Comparison of ENCODE assay signal across 19 cellular contexts in the genomic region with DNA sequence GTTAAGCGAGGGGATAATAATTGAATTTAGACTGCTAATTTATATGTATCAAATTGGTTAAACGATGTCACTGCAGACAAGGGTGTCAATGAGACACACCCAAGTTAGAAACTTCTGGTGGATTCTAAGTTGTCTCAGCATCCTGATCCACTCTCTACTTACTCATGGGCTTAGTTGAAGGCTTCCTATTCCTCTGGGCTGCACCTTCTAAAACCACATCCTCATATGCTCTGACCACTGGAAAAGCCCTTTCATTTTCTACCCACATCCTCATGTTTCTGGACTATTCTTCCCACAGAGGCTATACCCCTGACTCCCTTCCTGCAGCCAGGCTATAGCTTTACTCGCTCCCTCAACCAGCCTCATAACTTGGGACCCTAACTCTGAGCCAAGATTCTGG.
DNase-seq lines count a peak whose midpoint lies in the region; ATAC-seq and TF ChIP-seq lines count a peak whose summit lies in the region.
"Had no signal": no experiment of that assay in that cellular context is flagged by ENCODE, and none has a peak within 500 bp of the region (broad histone marks: within the 10 kb centered on the region; RNA-seq: fewer than 3 reads in every experiment).

No MANE protein-coding gene starts in this region.

- intact Hi-C loops in activated CD8-positive, alpha-beta T cell treated with anti-CD3 and anti-CD28 coated beads for 36 hours (cut with micrococcal nuclease) = no loop called here

- no peak overlapping the region for H3K4me3 Mint-ChIP-seq in activated CD8-positive, alpha-beta T cell treated with anti-CD3 and anti-CD28 coated beads, Interleukin-2, amount 10 ng/mL, durations not matched to agents 7 days and 5 days
- H3K4me3 Mint-ChIP-seq in activated CD8-positive, alpha-beta T cell treated with anti-CD3 and anti-CD28 coated beads for 36 hours = no peak overlapping the region
- H3K4me3 Mint-ChIP-seq: B cell; CD8-positive, alpha-beta T cell had no signal

- POLR2A ChIA-PET in activated CD8-positive, alpha-beta T cell treated with anti-CD3 and anti-CD28 coated beads, Interleukin-2, amount 10 ng/mL, durations not matched to agents 7 days and 5 days (lab: Charles Lee) = no interaction called here
- POLR2A ChIA-PET in activated CD8-positive, alpha-beta T cell treated with anti-CD3 and anti-CD28 coated beads for 36 hours (lab: Charles Lee) = no interaction called here

- no peak overlapping the region for H3K27ac Mint-ChIP-seq in activated CD8-positive, alpha-beta T cell treated with anti-CD3 and anti-CD28 coated beads, Interleukin-2, amount 10 ng/mL, durations not matched to agents 7 days and 5 days
- no peak overlapping the region for H3K27ac Mint-ChIP-seq in activated CD8-positive, alpha-beta T cell treated with anti-CD3 and anti-CD28 coated beads for 36 hours
- H3K27ac Mint-ChIP-seq: B cell; CD8-positive, alpha-beta T cell had no signal

- peaks cover 18% of the 10 kb centered on the region for H3K4me1 Mint-ChIP-seq in activated CD8-positive, alpha-beta T cell treated with anti-CD3 and anti-CD28 coated beads, Interleukin-2, amount 10 ng/mL, durations not matched to agents 7 days and 5 days (ENCODE audit: low read depth)
- peaks cover 16% of the 10 kb centered on the region for H3K4me1 Mint-ChIP-seq in activated CD8-positive, alpha-beta T cell treated with anti-CD3 and anti-CD28 coated beads for 36 hours (ENCODE audit: low read depth)
- H3K4me1 Mint-ChIP-seq: B cell had no signal

- H3K27me3 Mint-ChIP-seq in activated CD8-positive, alpha-beta T cell treated with anti-CD3 and anti-CD28 coated beads, Interleukin-2, amount 10 ng/mL, durations not matched to agents 7 days and 5 days (ENCODE audit: low read depth) = peaks cover 36% of the 10 kb centered on the region
- H3K27me3 Mint-ChIP-seq in activated CD8-positive, alpha-beta T cell treated with anti-CD3 and anti-CD28 coated beads for 36 hours = peaks cover 8% of the 10 kb centered on the region

- TF ChIP-seq CTCF in activated CD8-positive, alpha-beta T cell treated with anti-CD3 and anti-CD28 coated beads for 36 hours (IDR thresholded peaks at IDR 0.05) = no peak

- no peak for ATAC-seq in activated CD8-positive, alpha-beta T cell treated with anti-CD3 and anti-CD28 coated beads, Interleukin-2, amount 10 ng/mL, durations not matched to agents 7 days and 5 days
- ATAC-seq in activated CD8-positive, alpha-beta T cell treated with anti-CD3 and anti-CD28 coated beads for 36 hours = no peak
- ATAC-seq in GM18520 (IDR thresholded peaks at IDR 0.05; ENCODE audit: unreplicated experiment) = no peak
- ATAC-seq: CD8-positive, alpha-beta T cell had no signal

- no peaks in the 10 kb centered on the region for H3K36me3 Mint-ChIP-seq in activated CD8-positive, alpha-beta T cell treated with anti-CD3 and anti-CD28 coated beads, Interleukin-2, amount 10 ng/mL, durations not matched to agents 7 days and 5 days (ENCODE audit: low read depth)
- no peaks in the 10 kb centered on the region for H3K36me3 Mint-ChIP-seq in activated CD8-positive, alpha-beta T cell treated with anti-CD3 and anti-CD28 coated beads for 36 hours (ENCODE audit: low read depth)
- H3K36me3 Mint-ChIP-seq: CD8-positive, alpha-beta T cell had no signal

- no peak overlapping the region for H3K4me3 ChIP-seq in Jurkat, Clone E6-1 (ENCODE audit: low read length)
- H3K4me3 ChIP-seq: HAP-1, PC-9, SJCRH30 had no signal

- DNase-seq in activated CD8-positive, alpha-beta T cell treated with anti-CD3 and anti-CD28 coated beads, Interleukin-2, amount 10 ng/mL, durations not matched to agents 7 days and 5 days = peak; percentile 25
- no peak for DNase-seq in activated CD8-positive, alpha-beta T cell treated with anti-CD3 and anti-CD28 coated beads for 36 hours
- peak; percentile 16 for DNase-seq in Jurkat, Clone E6-1 (ENCODE audit: low read depth, low spot score)
- DNase-seq in SW480 (ENCODE audit: low spot score) (peak; percentile 28), kidney tubule cell (ENCODE audit: low spot score) (peak; percentile 57), anterior cingulate cortex (lab: John Stamatoyannopoulos, UW) (no peak), NCI-H1417 (lab: John Stamatoyannopoulos, UW) (no peak)
- DNase-seq: Calu3; CD8-positive, alpha-beta T cell; NCI-H1048; NCI-H146; NCI-H2029 treated with DMSO at 0.1 percent for 48 hours; NCI-H2171; NCI-H526; PC-9; SJCRH30 had no signal

- CTCF ChIA-PET in activated CD8-positive, alpha-beta T cell treated with anti-CD3 and anti-CD28 coated beads, Interleukin-2, amount 10 ng/mL, durations not matched to agents 7 days and 5 days (lab: Charles Lee) = no interaction called here
- CTCF ChIA-PET in activated CD8-positive, alpha-beta T cell treated with anti-CD3 and anti-CD28 coated beads for 36 hours (lab: Charles Lee) = no interaction called here

- H3K9me3 Mint-ChIP-seq in activated CD8-positive, alpha-beta T cell treated with anti-CD3 and anti-CD28 coated beads, Interleukin-2, amount 10 ng/mL, durations not matched to agents 7 days and 5 days (ENCODE audit: insufficient read depth) = no peaks in the 10 kb centered on the region
- no peaks in the 10 kb centered on the region for H3K9me3 Mint-ChIP-seq in activated CD8-positive, alpha-beta T cell treated with anti-CD3 and anti-CD28 coated beads for 36 hours
- H3K9me3 Mint-ChIP-seq: CD8-positive, alpha-beta T cell had no signal

Comparison
In these comparisons a context has a peak if more than half of its experiments do, and no peak if none do; other contexts are left out.
1. DNase-seq: peak in activated CD8-positive, alpha-beta T cell treated with anti-CD3 and anti-CD28 coated beads, Interleukin-2, amount 10 ng/mL, durations not matched to agents 7 days and 5 days (single experiment), Jurkat, Clone E6-1 (single experiment), SW480 (single experiment) and kidney tubule cell (single experiment); none in activated CD8-positive, alpha-beta T cell treated with anti-CD3 and anti-CD28 coated beads for 36 hours (single experiment), anterior cingulate cortex (0 of 58) and NCI-H1417 (0 of 3).